In the genomic region with DNA sequence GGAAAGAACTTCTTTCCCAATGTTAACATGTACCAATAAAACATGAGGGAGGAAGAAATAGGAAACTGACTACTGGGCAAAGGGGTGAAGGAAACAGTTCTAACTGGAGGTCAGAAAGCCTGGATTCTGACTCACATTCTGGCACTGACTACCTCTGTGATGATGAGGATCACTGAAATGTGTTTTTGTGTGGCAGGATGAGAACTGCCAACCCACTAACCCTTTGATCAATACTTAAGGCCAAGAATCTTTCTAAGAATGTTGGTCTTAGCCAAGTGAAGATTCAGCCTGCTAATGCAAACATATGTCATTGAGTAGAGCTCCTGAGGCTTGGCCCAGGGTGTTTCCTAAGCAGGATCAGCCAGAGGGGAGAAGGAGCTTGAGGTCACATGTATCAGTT, we compare ENCODE assay signal across 23 cellular contexts. TPM values are rescaled to one million over a fixed set of nuclear protein-coding genes. Genes with fewer than 3 reads are reported as not detected.
"Had no signal": no experiment of that assay in that cellular context is flagged by ENCODE, and none has a peak within 500 bp of the region (broad histone marks: within the 10 kb centered on the region; RNA-seq: fewer than 3 reads in every experiment).

No MANE protein-coding gene starts in this region.

- H3K27ac ChIP-seq: breast epithelium, dorsolateral prefrontal cortex, gastrocnemius medialis, heart left ventricle, lower lobe of right lung, psoas muscle, right lobe of liver, suprapubic skin had no signal

- H3K36me3 ChIP-seq: breast epithelium, gastrocnemius medialis, heart left ventricle, lower lobe of right lung, right lobe of liver, suprapubic skin had no signal

- H3K9me3 ChIP-seq: breast epithelium, gastrocnemius medialis, heart left ventricle, lower lobe of right lung, psoas muscle, right lobe of liver, suprapubic skin had no signal

- H3K4me1 ChIP-seq: breast epithelium, gastrocnemius medialis, heart left ventricle, lower lobe of right lung, psoas muscle, right lobe of liver, suprapubic skin had no signal

- H3K27ac Mint-ChIP-seq: activated naive CD4-positive, alpha-beta T cell treated with anti-CD3 and anti-CD28 coated beads for 36 hours; activated naive CD8-positive, alpha-beta T cell treated with anti-CD3 and anti-CD28 coated beads, Interleukin-2, amount 50 U/mL, for 24 hours; activated T-helper 17 cell treated with anti-CD3 and anti-CD28 coated beads, Interleukin-2, amount 50 U/mL, for 72 hours; endodermal cell; mesothelial cell of epicardium; nephron progenitor cell had no signal

- H3K27me3 Mint-ChIP-seq: activated naive CD8-positive, alpha-beta T cell treated with anti-CD3 and anti-CD28 coated beads, Interleukin-2, amount 50 U/mL, for 24 hours; activated T-helper 17 cell treated with anti-CD3 and anti-CD28 coated beads, Interleukin-2, amount 50 U/mL, for 72 hours; stimulated activated naive CD8-positive, alpha-beta T cell treated with anti-CD3 and anti-CD28 coated beads, Interleukin-15, Interleukin-2, amounts not matched to agents 100 ng/mL and 50 ng/mL, for 24 hours had no signal

- H3K36me3 Mint-ChIP-seq: mesothelial cell of epicardium had no signal

- H3K4me3 ChIP-seq: breast epithelium, dorsolateral prefrontal cortex, gastrocnemius medialis, heart left ventricle, lower lobe of right lung, psoas muscle, right lobe of liver, suprapubic skin had no signal

- DNase-seq: activated CD4-positive, CD25-positive, alpha-beta regulatory T cell treated with anti-CD3 and anti-CD28 coated beads, Interleukin-2, amount 50 U/mL, for 72 hours; activated naive CD4-positive, alpha-beta T cell treated with anti-CD3 and anti-CD28 coated beads for 36 hours; activated naive CD8-positive, alpha-beta T cell treated with anti-CD3 and anti-CD28 coated beads, Interleukin-2, amount 50 U/mL, for 24 hours; activated T-cell treated with anti-CD3 and anti-CD28 coated beads for 4 hours; aorta; dorsolateral prefrontal cortex; endodermal cell; gastrocnemius medialis; heart left ventricle; left colon; lower lobe of right lung; nephron progenitor cell; occipital lobe; psoas muscle; right lobe of liver; T1000; trophoblast cell had no signal

- H3K9me3 Mint-ChIP-seq: activated naive CD4-positive, alpha-beta T cell treated with anti-CD3 and anti-CD28 coated beads for 36 hours; activated naive CD8-positive, alpha-beta T cell treated with anti-CD3 and anti-CD28 coated beads, Interleukin-2, amount 50 U/mL, for 24 hours; activated T-helper 17 cell treated with anti-CD3 and anti-CD28 coated beads, Interleukin-2, amount 50 U/mL, for 72 hours; stimulated activated naive CD8-positive, alpha-beta T cell treated with anti-CD3 and anti-CD28 coated beads, Interleukin-15, Interleukin-2, amounts not matched to agents 100 ng/mL and 50 ng/mL, for 24 hours had no signal

- H3K4me3 Mint-ChIP-seq: activated naive CD4-positive, alpha-beta T cell treated with anti-CD3 and anti-CD28 coated beads for 36 hours; activated naive CD8-positive, alpha-beta T cell treated with anti-CD3 and anti-CD28 coated beads, Interleukin-2, amount 50 U/mL, for 24 hours; activated T-helper 17 cell treated with anti-CD3 and anti-CD28 coated beads, Interleukin-2, amount 50 U/mL, for 72 hours; endodermal cell; mesothelial cell of epicardium; nephron progenitor cell; stimulated activated naive CD8-positive, alpha-beta T cell treated with anti-CD3 and anti-CD28 coated beads, Interleukin-15, Interleukin-2, amounts not matched to agents 100 ng/mL and 50 ng/mL, for 24 hours had no signal

- H3K27me3 ChIP-seq: gastrocnemius medialis, right lobe of liver, suprapubic skin had no signal

- H3K4me1 Mint-ChIP-seq: activated T-helper 17 cell treated with anti-CD3 and anti-CD28 coated beads, Interleukin-2, amount 50 U/mL, for 72 hours; mesothelial cell of epicardium had no signal

RNA-seq across cellular contexts. Expression of a gene that starts 4.6 kb away (rescaled TPM):
- total RNA-seq: activated naive CD4-positive, alpha-beta T cell treated with anti-CD3 and anti-CD28 coated beads for 36 hours; activated T-helper 17 cell treated with anti-CD3 and anti-CD28 coated beads, Interleukin-2, amount 50 U/mL, for 72 hours; esophagus mucosa; left colon; mesothelial cell of epicardium; suprapubic skin had no signal
- polyA plus RNA-seq: aorta had no signal

RNA-seq across cellular contexts. Expression of a gene that starts 32.2 kb away (rescaled TPM):
- total RNA-seq: occipital lobe had no signal
- polyA plus RNA-seq: aorta had no signal

RNA-seq across cellular contexts. Expression of a gene that starts 48.7 kb away (rescaled TPM):
- total RNA-seq: aorta, breast epithelium, endodermal cell, esophagus mucosa, gastrocnemius medialis, heart left ventricle, left colon, lower lobe of right lung, mesothelial cell of epicardium, occipital lobe, psoas muscle, right lobe of liver, suprapubic skin had no signal
- polyA plus RNA-seq: aorta, heart left ventricle, psoas muscle had no signal
